Comparison of ENCODE assay signal across 24 cellular contexts in the genomic region with DNA sequence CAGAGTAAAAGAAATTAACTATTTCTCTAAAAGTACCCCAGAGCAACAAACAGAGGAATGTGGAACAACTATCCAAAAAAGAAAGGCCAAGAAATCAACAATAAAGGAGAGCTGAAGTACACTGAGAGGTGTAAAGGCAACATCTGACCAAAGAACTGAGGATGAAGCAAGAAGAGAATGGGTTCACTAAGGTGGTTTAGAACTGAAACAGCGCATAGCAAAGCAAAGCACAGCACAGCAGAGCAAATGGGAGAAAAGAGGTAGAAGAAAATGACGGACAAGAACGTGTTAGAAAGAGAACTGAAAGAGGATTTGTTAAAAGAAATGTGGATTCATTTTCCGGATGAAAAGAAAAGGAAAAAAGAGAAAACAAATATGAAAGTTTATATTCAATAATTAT. TPM values are rescaled to one million over a fixed set of nuclear protein-coding genes. Genes with fewer than 3 reads are reported as not detected.
DNase-seq lines count a peak whose midpoint lies in the region; ATAC-seq, FAIRE-seq and TF ChIP-seq lines count a peak whose summit lies in the region.
"Had no signal": no experiment of that assay in that cellular context is flagged by ENCODE, and none has a peak within 500 bp of the region (broad histone marks: within the 10 kb centered on the region; RNA-seq: fewer than 3 reads in every experiment).

No MANE protein-coding gene starts in this region.

- H3K9ac ChIP-seq in GM12878 (ENCODE audit: control insufficient read depth, insufficient read depth, low read length): peak overlapping the region; percentile 41; the same call in 1 of the 2 replicates
- peak overlapping the region; percentile 39 to 63 (median 57) for H3K9ac ChIP-seq in skeletal muscle tissue (ENCODE audit: low read depth in 1 of 3, low read length in 3 of 3)
- H3K9ac ChIP-seq: GM23248 had no signal

- H3K9me3 ChIP-seq in GM12878 (replicated peaks; ENCODE audit: control insufficient read depth, insufficient read depth, low read length) (peaks cover 2% of the 10 kb centered on the region; the same call in 1 of the 3 replicates), skeletal muscle tissue (ENCODE audit: control insufficient read depth in 3 of 3, low read length in 3 of 3) (no peaks in the 10 kb centered on the region)
- H3K9me3 ChIP-seq: A549, thoracic aorta had no signal

- intact Hi-C loops in activated CD4-positive, alpha-beta T cell treated with anti-CD3 and anti-CD28 coated beads, Interleukin-2, amount 10 ng/mL, durations not matched to agents 24 days and 14 days (cut with micrococcal nuclease): no loop called here
- intact Hi-C loops in GM12878 (cut with micrococcal nuclease; ENCODE audit: unreplicated experiment): no loop called here

- RAD21 ChIA-PET in GM12878 (lab: Charles Lee; ENCODE audit: unreplicated experiment): interaction anchor here (0.8 to 1.9 kb wide), 4 partner anchors 9 to 27 kb away, joined by 4 to 5 read pairs (median 4); no protein-coding TSS in a partner anchor

- POLR2A ChIA-PET in activated CD4-positive, alpha-beta T cell treated with anti-CD3 and anti-CD28 coated beads, Interleukin-2, amount 10 ng/mL, durations not matched to agents 7 days and 5 days (lab: Charles Lee): no interaction called here
- POLR2A ChIA-PET in GM12878 (lab: Charles Lee): interaction anchor here (0.6 to 2.2 kb wide), 3 partner anchors 8 to 27 kb away, joined by 4 to 9 read pairs (median 5); no protein-coding TSS in a partner anchor

- TF ChIP-seq CTCF in HFFc6 (IDR thresholded peaks at IDR 0.05) (no peak), GM12878 (IDR thresholded peaks at IDR 0.05 in 2 of 3, conservative IDR thresholded peaks at IDR 0.05 in 1 of 3; ENCODE audit: control insufficient read depth in 2 of 3, extremely low read depth in 1 of 3, insufficient read depth in 1 of 3, low read depth in 3 of 3, low read length in 3 of 3) (no peak)

- in situ Hi-C loops in GM12878 (cut with MboI): no loop called here

- H3K4me3 Mint-ChIP-seq in activated CD4-positive, alpha-beta T cell treated with anti-CD3 and anti-CD28 coated beads, Interleukin-2, amount 10 ng/mL, durations not matched to agents 24 days and 14 days: peak overlapping the region; percentile 1
- H3K4me3 Mint-ChIP-seq in activated CD4-positive, alpha-beta T cell treated with anti-CD3 and anti-CD28 coated beads, Interleukin-2, amount 10 ng/mL, durations not matched to agents 7 days and 5 days: no peak overlapping the region
- no peak overlapping the region for H3K4me3 Mint-ChIP-seq in HFFc6
- H3K4me3 Mint-ChIP-seq: natural killer cell treated with Interleukin-12 subunit alpha and Interleukin-12 subunit beta and Interleukin-15 and Interleukin-18, amount 100 ng/mL, for 72 hours; T-helper 1 cell treated with Interleukin-12 subunit alpha and Interleukin-12 subunit beta and Interleukin-4 antibody, amounts not matched to agents 30 μg/mL and 1 μg/mL, for 36 hours had no signal

- WGBS in GM12878 (ENCODE audit: insufficient coverage, insufficient replicate concordance, low lambda C conversion rate, missing lambda C conversion rate): 70% methylated on average over 4 of the region's 4 CpGs

- CTCF ChIA-PET in activated CD4-positive, alpha-beta T cell treated with anti-CD3 and anti-CD28 coated beads, Interleukin-2, amount 10 ng/mL, durations not matched to agents 7 days and 5 days (lab: Charles Lee): no interaction called here
- CTCF ChIA-PET in GM12878 (lab: Yijun Ruan, JAX): interaction anchor here (1.0 kb wide), 1 partner anchor 33 kb away, joined by 3 read pairs; no protein-coding TSS in a partner anchor

- no peaks in the 10 kb centered on the region for H3K27me3 Mint-ChIP-seq in activated CD4-positive, alpha-beta T cell treated with anti-CD3 and anti-CD28 coated beads, Interleukin-2, amount 10 ng/mL, durations not matched to agents 24 days and 14 days
- no peaks in the 10 kb centered on the region for H3K27me3 Mint-ChIP-seq in activated CD4-positive, alpha-beta T cell treated with anti-CD3 and anti-CD28 coated beads, Interleukin-2, amount 10 ng/mL, durations not matched to agents 7 days and 5 days
- H3K27me3 Mint-ChIP-seq in HFFc6 (ENCODE audit: insufficient read depth): no peaks in the 10 kb centered on the region; the same call in 1 of the 2 replicates
- H3K27me3 Mint-ChIP-seq: natural killer cell treated with Interleukin-12 subunit alpha and Interleukin-12 subunit beta and Interleukin-15 and Interleukin-18, amount 100 ng/mL, for 72 hours had no signal

- H3K79me2 ChIP-seq in GM12878 (ENCODE audit: control insufficient read depth, insufficient read depth, low read length): no peaks in the 10 kb centered on the region; the same call in 1 of the 2 replicates

- no peak for TF ChIP-seq EP300 in GM12878 (IDR thresholded peaks at IDR 0.05; ENCODE audit: borderline replicate concordance in 1 of 2, control insufficient read depth in 1 of 2, low read depth in 2 of 2, low read length in 2 of 2)

- BruUV-seq in GM12878 (replicated peaks; lab: Mats Ljungman, UMichigan): TSS peak; percentile 24

- H3K27me3 ChIP-seq in GM12878 (replicated peaks in 1 of 2; ENCODE audit: control insufficient read depth in 2 of 2, insufficient read depth in 2 of 2, low read length in 1 of 2) (no peaks in the 10 kb centered on the region), skeletal muscle tissue (ENCODE audit: control insufficient read depth in 3 of 3, insufficient read depth in 3 of 3, low read length in 3 of 3) (no peaks in the 10 kb centered on the region)

- peak; percentile 66 for ATAC-seq in GM12878
- ATAC-seq in HG03280 (IDR thresholded peaks at IDR 0.05; ENCODE audit: unreplicated experiment): no peak
- no peak for ATAC-seq in GM21447 (IDR thresholded peaks at IDR 0.05; ENCODE audit: unreplicated experiment)
- ATAC-seq: A549; activated CD4-positive, CD25-positive, alpha-beta regulatory T cell treated with anti-CD3 and anti-CD28 coated beads, Interleukin-2, amount 50 U/mL, for 24 hours; natural killer cell treated with Interleukin-12 subunit alpha and Interleukin-12 subunit beta and Interleukin-15 and Interleukin-18, amount 100 ng/mL, for 72 hours; Right ventricle myocardium inferior had no signal

- H2AFZ ChIP-seq in GM12878 (ENCODE audit: control insufficient read depth, low read depth, low read length): peak overlapping the region; percentile 37; the same call in 1 of the 2 replicates
- H2AFZ ChIP-seq: GM23248 had no signal

- no peak for DNase-seq in activated CD4-positive, alpha-beta T cell treated with anti-CD3 and anti-CD28 coated beads, Interleukin-2, amount 10 ng/mL, durations not matched to agents 24 days and 14 days
- DNase-seq in activated CD4-positive, alpha-beta T cell treated with anti-CD3 and anti-CD28 coated beads, Interleukin-2, amount 10 ng/mL, durations not matched to agents 7 days and 5 days: no peak
- DNase-seq in HFFc6 (no peak), GM12878 (ENCODE audit: low read depth, low spot score) (no peak), caudate nucleus (lab: John Stamatoyannopoulos, UW) (no peak)
- DNase-seq: activated gamma-delta T cell, anterior cingulate cortex, GDM1, GM23248, hypothalamus, mesendoderm, NCI-H187, NCI-H446 treated with DMSO at 0.1 percent for 48 hours had no signal

- H3K27ac Mint-ChIP-seq in activated CD4-positive, alpha-beta T cell treated with anti-CD3 and anti-CD28 coated beads, Interleukin-2, amount 10 ng/mL, durations not matched to agents 24 days and 14 days: no peak overlapping the region
- H3K27ac Mint-ChIP-seq in activated CD4-positive, alpha-beta T cell treated with anti-CD3 and anti-CD28 coated beads, Interleukin-2, amount 10 ng/mL, durations not matched to agents 7 days and 5 days: no peak overlapping the region
- peak overlapping the region; percentile 5; the same call in 1 of the 2 replicates for H3K27ac Mint-ChIP-seq in HFFc6
- H3K27ac Mint-ChIP-seq: natural killer cell treated with Interleukin-12 subunit alpha and Interleukin-12 subunit beta and Interleukin-15 and Interleukin-18, amount 100 ng/mL, for 72 hours; T-helper 1 cell treated with Interleukin-12 subunit alpha and Interleukin-12 subunit beta and Interleukin-4 antibody, amounts not matched to agents 30 μg/mL and 1 μg/mL, for 36 hours had no signal

- peak overlapping the region; percentile 43; the same call in 1 of the 2 replicates for H3K27ac ChIP-seq in GM12878 (ENCODE audit: control insufficient read depth, insufficient read depth)
- peak overlapping the region; percentile 58 for H3K27ac ChIP-seq in skeletal muscle tissue (ENCODE audit: low read depth, low read length)
- no peak overlapping the region for H3K27ac ChIP-seq in caudate nucleus (ENCODE audit: low read depth, low read length)
- H3K27ac ChIP-seq: A549, C4-2B, GM23248, thoracic aorta had no signal

- SMC1A ChIA-PET in GM12878 (lab: Charles Lee; ENCODE audit: uncharacterized antibody, unreplicated experiment): interaction anchor here (1.2 to 5.4 kb wide), 4 partner anchors 9 to 27 kb away, joined by 6 to 19 read pairs (median 11); partner anchors contain the start of gene RFX3

- TF ChIP-seq POLR2A in GM12878 (IDR thresholded peaks at IDR 0.05; ENCODE audit: low read depth, low read length): no peak

- peaks cover 9% of the 10 kb centered on the region for H3K4me1 Mint-ChIP-seq in activated CD4-positive, alpha-beta T cell treated with anti-CD3 and anti-CD28 coated beads, Interleukin-2, amount 10 ng/mL, durations not matched to agents 24 days and 14 days
- H3K4me1 Mint-ChIP-seq in activated CD4-positive, alpha-beta T cell treated with anti-CD3 and anti-CD28 coated beads, Interleukin-2, amount 10 ng/mL, durations not matched to agents 7 days and 5 days: peaks cover 7% of the 10 kb centered on the region
- peaks cover 56% of the 10 kb centered on the region for H3K4me1 Mint-ChIP-seq in HFFc6 (ENCODE audit: low read depth)

- H3K36me3 ChIP-seq in GM12878 (ENCODE audit: control insufficient read depth in 2 of 2, insufficient read depth in 2 of 2, low read length in 1 of 2) (0 out of 4 replicates have a peak, but pooled peaks cover 0 to 4% of the 10 kb centered on the region in 2 experiments), skeletal muscle tissue (ENCODE audit: control insufficient read depth in 3 of 3, insufficient read depth in 3 of 3, low read length in 3 of 3) (no peaks in the 10 kb centered on the region)
- H3K36me3 ChIP-seq: thoracic aorta had no signal

- H3K4me1 ChIP-seq in GM12878 (ENCODE audit: control insufficient read depth, insufficient read depth, low read length) (peaks cover 2% of the 10 kb centered on the region; the same call in 1 of the 2 replicates), skeletal muscle tissue (ENCODE audit: control insufficient read depth in 3 of 3, insufficient read depth in 3 of 3, low read length in 3 of 3) (peaks cover 4 to 9% (median 7%) of the 10 kb centered on the region in 3 donors)

- no peak for FAIRE-seq in GM12878 (lab: Jason Lieb, UNC)
- FAIRE-seq: A549, endometrium had no signal

- no peak for TF ChIP-seq RAD21 in GM12878 (IDR thresholded peaks at IDR 0.05; ENCODE audit: insufficient read depth, low read depth, low read length)

- peak overlapping the region; percentile 52; the same call in 1 of the 2 replicates for H3K4me2 ChIP-seq in GM12878 (ENCODE audit: control insufficient read depth, insufficient read depth)
- H3K4me2 ChIP-seq: A549 had no signal

- H4K20me1 ChIP-seq in GM12878 (ENCODE audit: control insufficient read depth, insufficient read depth): no peaks in the 10 kb centered on the region

- H3K36me3 Mint-ChIP-seq in activated CD4-positive, alpha-beta T cell treated with anti-CD3 and anti-CD28 coated beads, Interleukin-2, amount 10 ng/mL, durations not matched to agents 24 days and 14 days (ENCODE audit: low read depth): peaks cover 7% of the 10 kb centered on the region
- H3K36me3 Mint-ChIP-seq in activated CD4-positive, alpha-beta T cell treated with anti-CD3 and anti-CD28 coated beads, Interleukin-2, amount 10 ng/mL, durations not matched to agents 7 days and 5 days (ENCODE audit: low read depth): peaks cover 8% of the 10 kb centered on the region
- no peaks in the 10 kb centered on the region for H3K36me3 Mint-ChIP-seq in HFFc6 (ENCODE audit: low read depth)
- H3K36me3 Mint-ChIP-seq: natural killer cell treated with Interleukin-12 subunit alpha and Interleukin-12 subunit beta and Interleukin-15 and Interleukin-18, amount 100 ng/mL, for 72 hours had no signal

- H3K4me3 ChIP-seq in GM12878 (no peak overlapping the region), skeletal muscle tissue (ENCODE audit: low read length in 3 of 3) (peak overlapping the region; percentile 36 to 59 (median 50))
- H3K4me3 ChIP-seq: A549, GM23248, thoracic aorta had no signal

- H3K9me3 Mint-ChIP-seq in activated CD4-positive, alpha-beta T cell treated with anti-CD3 and anti-CD28 coated beads, Interleukin-2, amount 10 ng/mL, durations not matched to agents 24 days and 14 days: no peaks in the 10 kb centered on the region
- H3K9me3 Mint-ChIP-seq in activated CD4-positive, alpha-beta T cell treated with anti-CD3 and anti-CD28 coated beads, Interleukin-2, amount 10 ng/mL, durations not matched to agents 7 days and 5 days: no peaks in the 10 kb centered on the region
- no peaks in the 10 kb centered on the region for H3K9me3 Mint-ChIP-seq in HFFc6
- H3K9me3 Mint-ChIP-seq: natural killer cell treated with Interleukin-12 subunit alpha and Interleukin-12 subunit beta and Interleukin-15 and Interleukin-18, amount 100 ng/mL, for 72 hours; T-helper 1 cell treated with Interleukin-12 subunit alpha and Interleukin-12 subunit beta and Interleukin-4 antibody, amounts not matched to agents 30 μg/mL and 1 μg/mL, for 36 hours had no signal

RNA-seq across cellular contexts. Expression of gene RFX3, which starts 25.8 kb away (rescaled TPM):
- total RNA-seq in activated CD4-positive, alpha-beta T cell treated with anti-CD3 and anti-CD28 coated beads, Interleukin-2, amount 10 ng/mL, durations not matched to agents 24 days and 14 days: 11.6 and 12.8 TPM in 2 replicates
- 10 to 100 TPM; 11.8 to 12.5 TPM for total RNA-seq in activated CD4-positive, alpha-beta T cell treated with anti-CD3 and anti-CD28 coated beads, Interleukin-2, amount 10 ng/mL, durations not matched to agents 7 days and 5 days
- total RNA-seq in HFFc6 (2021; fragmentation: NEBNext Ultra II Directional; extraction: Animal tissue kit (Norgen Biotek cat#: 25700)): 1 to 10 TPM; 2.8 to 4.2 (median 3.5) TPM
- total RNA-seq in GM12878 (2013; cell fraction: nucleolus; rRNA removed): 84.6 and 85.6 TPM in 2 replicates
- total RNA-seq in GM12878 (2014; rRNA removed) (3.6 and 4.7 TPM in 2 replicates), GM12878 (2014; rRNA removed; fragmentation: Illumina TruSeq; extraction: Trizol) (6.3 and 6.6 TPM in 2 replicates), GM12878 (2021) (11.9 and 14.8 TPM in 2 replicates), skeletal muscle tissue (9.9 TPM)
- 3.3 TPM for polyA plus RNA-seq in GM12878 (2011; ENCODE audit: low read depth)
- polyA plus RNA-seq in GM12878 (2011; rRNA removed) (26.4 and 26.8 TPM in 2 replicates), GM12878 (2014; fragmentation: Illumina TruSeq; extraction: Trizol) (4.8 and 5.6 TPM in 2 replicates), GM12878 (2014; fragmentation: Nextera tagmentation; extraction: Ambion mirVana) (1 to 10 TPM; 1.2 to 1.8 TPM), GM12878 (2014; rRNA removed) (3.2 and 8.2 TPM in 2 replicates), GM12878 (2016; fragmentation: Nextera tagmentation; extraction: Ambion mirVana) (1 to 10 TPM; 7.1 to 8.4 TPM)
- 13.0 and 16.8 TPM in 2 replicates for polyA plus RNA-seq in GM12878 (2011; cell fraction: cytosol; rRNA removed)
- polyA plus RNA-seq in GM12878 (2011; cell fraction: nucleus; rRNA removed): 40.3 and 51.1 TPM in 2 replicates
- polyA plus RNA-seq in GM12878 (2012): 4.3 and 5.8 TPM in 2 replicates
- polyA minus RNA-seq in GM12878 (2011; rRNA and poly(A)+ RNA removed): 208 and 264 TPM in 2 replicates
- polyA minus RNA-seq in GM12878 (2011; cell fraction: cytosol; rRNA and poly(A)+ RNA removed): 25.1 and 33.7 TPM in 2 replicates
- 103 and 216 TPM in 2 replicates for polyA minus RNA-seq in GM12878 (2011; cell fraction: nucleus; rRNA and poly(A)+ RNA removed)
